Comparison of ENCODE assay signal across 15 cellular contexts in genomic region chr17:80142929-80143328, GRCh38. TPM values are rescaled to one million over a fixed set of nuclear protein-coding genes. Genes with fewer than 3 reads are reported as not detected.
"Had no signal": no experiment of that assay in that cellular context is flagged by ENCODE, and none has a peak within 500 bp of the region (broad histone marks: within the 10 kb centered on the region; RNA-seq: fewer than 3 reads in every experiment).

No MANE protein-coding gene starts in this region.

- FAIRE-seq: islet of Langerhans had no signal

- H3K27me3 ChIP-seq: heart right ventricle had no signal

- H3K9me3 Mint-ChIP-seq: naive B cell, nephron progenitor cell had no signal

- H3K4me2 ChIP-seq: smooth muscle cell had no signal

- H3K9me3 ChIP-seq: heart right ventricle had no signal

- DNase-seq: effector CD4-positive, alpha-beta T cell; foreskin melanocyte; heart right ventricle; hypothalamus; kidney glomerular epithelial cell; mesendoderm; naive B cell; nephron progenitor cell; posterior cingulate gyrus; stimulated activated CD4-positive, alpha-beta T cell treated with anti-CD3 and anti-CD28 coated beads, Interleukin-2, amount 100 ng/mL, for 48 hours; stimulated activated naive CD4-positive, alpha-beta T cell treated with Interleukin-2 at 50 U/mL for 16 hours had no signal

- H3K27ac ChIP-seq: coronary artery, heart right ventricle had no signal

- H3K27me3 Mint-ChIP-seq: naive B cell had no signal

- H3K4me3 Mint-ChIP-seq: nephron progenitor cell had no signal

- ATAC-seq: heart right ventricle had no signal

- H3K4me3 ChIP-seq: coronary artery, heart right ventricle, smooth muscle cell had no signal

RNA-seq across cellular contexts. Expression of gene CARD14, which starts 26.9 kb away (rescaled TPM):
- total RNA-seq: pulmonary artery endothelial cell had no signal
